1 cellular context compared by ENCODE assay signal in the genomic region with DNA sequence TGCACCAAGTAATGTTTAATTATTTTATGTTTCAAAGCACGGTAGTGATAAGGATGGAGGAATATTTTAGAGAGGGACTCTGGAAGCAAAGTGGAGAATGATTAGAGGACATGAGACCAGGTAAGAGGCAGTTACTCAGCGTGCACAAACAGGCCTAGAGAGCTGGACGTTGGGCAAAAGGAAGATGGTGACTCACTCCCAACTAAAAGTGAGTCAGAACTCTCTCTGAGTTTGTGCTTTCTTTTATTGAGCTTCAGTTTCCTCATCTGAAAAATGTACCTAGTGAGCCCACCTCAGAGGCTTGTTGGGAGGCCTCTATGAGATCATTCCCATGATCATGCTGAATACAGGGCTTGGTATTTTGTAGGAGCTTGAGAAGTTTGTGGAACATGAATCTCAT.
TF ChIP-seq lines count a peak whose summit lies in the region.

No MANE protein-coding gene starts in this region.

TF ChIP-seq in HepG2, 621 proteins besides CTCF, POLR2A, EP300 and RAD21:
- TF ChIP-seq MAX (IDR thresholded peaks at IDR 0.05) (no peak), CBX2 (IDR thresholded peaks at IDR 0.05; ENCODE audit: low read depth, low read length) (no peak), CBX2 (CRISPR knock-in tag; IDR thresholded peaks at IDR 0.05; ENCODE audit: low read depth) (no peak), CCAR2 (optimal IDR thresholded peaks at IDR 0.05; ENCODE audit: low read depth, low read length) (no peak), PAWR (CRISPR knock-in tag; IDR thresholded peaks at IDR 0.05; ENCODE audit: borderline replicate concordance) (no peak), SMYD3 (CRISPR knock-in tag; IDR thresholded peaks at IDR 0.05) (no peak), ZNF780A (CRISPR knock-in tag; IDR thresholded peaks at IDR 0.05) (no peak), SIX4 (CRISPR knock-in tag; IDR thresholded peaks at IDR 0.05) (no peak), CREB3 (CRISPR knock-in tag; IDR thresholded peaks at IDR 0.05) (no peak), FOXA1 (IDR thresholded peaks at IDR 0.05) (no peak), FOXA1 (CRISPR knock-in tag; IDR thresholded peaks at IDR 0.05) (no peak)
- TF ChIP-seq, protein P1, sequence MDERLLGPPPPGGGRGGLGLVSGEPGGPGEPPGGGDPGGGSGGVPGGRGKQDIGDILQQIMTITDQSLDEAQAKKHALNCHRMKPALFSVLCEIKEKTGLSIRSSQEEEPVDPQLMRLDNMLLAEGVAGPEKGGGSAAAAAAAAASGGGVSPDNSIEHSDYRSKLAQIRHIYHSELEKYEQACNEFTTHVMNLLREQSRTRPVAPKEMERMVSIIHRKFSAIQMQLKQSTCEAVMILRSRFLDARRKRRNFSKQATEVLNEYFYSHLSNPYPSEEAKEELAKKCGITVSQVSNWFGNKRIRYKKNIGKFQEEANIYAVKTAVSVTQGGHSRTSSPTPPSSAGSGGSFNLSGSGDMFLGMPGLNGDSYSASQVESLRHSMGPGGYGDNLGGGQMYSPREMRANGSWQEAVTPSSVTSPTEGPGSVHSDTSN (CRISPR knock-in tag; IDR thresholded peaks at IDR 0.05), result no peak
